ENCODE assay signal across 22 cellular contexts in genomic region chrX:97200454-97200853, GRCh38.
DNase-seq lines count a peak whose midpoint lies in the region; ATAC-seq and TF ChIP-seq lines count a peak whose summit lies in the region.
"Had no signal": no experiment of that assay in that cellular context is flagged by ENCODE, and none has a peak within 500 bp of the region (broad histone marks: within the 10 kb centered on the region; RNA-seq: fewer than 3 reads in every experiment).

No MANE protein-coding gene starts in this region.

- H3K23ac ChIP-seq in mesendoderm (ENCODE audit: low read length): no peak overlapping the region

- H3K18ac ChIP-seq in mesendoderm (ENCODE audit: low read length): no peak overlapping the region

- H2AK5ac ChIP-seq in mesendoderm (ENCODE audit: low read length): no peak overlapping the region

- WGBS in mesendoderm (ENCODE audit: extremely low coverage, insufficient coverage, low lambda C conversion rate): no CpG with 5 or more reads among the region's 9 CpGs

- H3K27ac ChIP-seq in GM23338 (ENCODE audit: low read depth) (no peak overlapping the region), WERI-Rb-1 (no peak overlapping the region), mesendoderm (ENCODE audit: low read depth, low read length) (no peak overlapping the region)
- H3K27ac ChIP-seq: BLaER1, KMS-11 had no signal

- no peak overlapping the region for H3K27ac Mint-ChIP-seq in GM23338
- H3K27ac Mint-ChIP-seq: CD4-positive, CD25-positive, alpha-beta regulatory T cell had no signal

- H3K36me3 ChIP-seq in GM23338 (ENCODE audit: insufficient read depth) (no peaks in the 10 kb centered on the region), WERI-Rb-1 (no peaks in the 10 kb centered on the region), mesendoderm (ENCODE audit: control insufficient read depth, insufficient read depth, low read length) (no peaks in the 10 kb centered on the region)
- H3K36me3 ChIP-seq: BLaER1 had no signal

- no peak overlapping the region for H2BK5ac ChIP-seq in mesendoderm (ENCODE audit: low read length)

- H2BK15ac ChIP-seq in mesendoderm (replicated peaks; ENCODE audit: low read depth): no peak overlapping the region

- no peaks in the 10 kb centered on the region for H3F3A ChIP-seq in GM23338 (replicated peaks; ENCODE audit: low read depth)

- H3K79me2 ChIP-seq in GM23338 (replicated peaks; ENCODE audit: insufficient read depth): no peaks in the 10 kb centered on the region
- H3K79me2 ChIP-seq in mesendoderm (ENCODE audit: control insufficient read depth, insufficient read depth, low read length): no peaks in the 10 kb centered on the region

- no peak overlapping the region for H2BK120ac ChIP-seq in mesendoderm (ENCODE audit: low read depth, low read length)

- no peak overlapping the region for H3K4me3 ChIP-seq in GM23338
- H3K4me3 ChIP-seq in WERI-Rb-1 (ENCODE audit: low read depth, low read length): no peak overlapping the region
- no peak overlapping the region for H3K4me3 ChIP-seq in mesendoderm (ENCODE audit: low read length)
- H3K4me3 ChIP-seq: BLaER1 had no signal

- H3K4me1 Mint-ChIP-seq in GM23338: peaks cover 2% of the 10 kb centered on the region; the same call in 1 of the 3 replicates
- H3K4me1 Mint-ChIP-seq: CD4-positive, CD25-positive, alpha-beta regulatory T cell had no signal

- H3K36me3 Mint-ChIP-seq in GM23338 (ENCODE audit: low read depth): no peaks in the 10 kb centered on the region
- H3K36me3 Mint-ChIP-seq: CD4-positive, CD25-positive, alpha-beta regulatory T cell had no signal

- no peak overlapping the region for H4K8ac ChIP-seq in mesendoderm (ENCODE audit: low read depth, low read length)

- peak; percentile 55 for ATAC-seq in GM23338
- ATAC-seq: PC-3, SK-N-SH treated with all-trans-retinoic acid at 6 μM for 48 hours had no signal

- H3K27me3 Mint-ChIP-seq in GM23338 (ENCODE audit: insufficient read depth, low read depth, poor library complexity): peaks cover 8% of the 10 kb centered on the region
- H3K27me3 Mint-ChIP-seq: CD4-positive, CD25-positive, alpha-beta regulatory T cell had no signal

- no peak for TF ChIP-seq POLR2A in erythroblast (IDR thresholded peaks at IDR 0.05; ENCODE audit: low read length)

- H3K27me3 ChIP-seq in GM23338 (ENCODE audit: insufficient read depth) (no peaks in the 10 kb centered on the region), WERI-Rb-1 (ENCODE audit: insufficient read depth, low read depth, severe bottlenecking) (no peaks in the 10 kb centered on the region), mesendoderm (ENCODE audit: insufficient read depth, low read length, poor library complexity) (no peaks in the 10 kb centered on the region)

- H2AFZ ChIP-seq in GM23338: no peak overlapping the region

- no peak overlapping the region for H4K5ac ChIP-seq in mesendoderm (ENCODE audit: low read length)

- no peaks in the 10 kb centered on the region for H3K9me2 ChIP-seq in GM23338 (ENCODE audit: insufficient read depth)

- H3K79me1 ChIP-seq in mesendoderm (ENCODE audit: low read length): no peaks in the 10 kb centered on the region

- H3K56ac ChIP-seq in mesendoderm (ENCODE audit: low read length): no peak overlapping the region

- H3K9me3 Mint-ChIP-seq in GM23338: no peaks in the 10 kb centered on the region; the same call in 1 of the 3 replicates

- no peak overlapping the region for H3K4me3 Mint-ChIP-seq in GM23338
- H3K4me3 Mint-ChIP-seq: CD4-positive, CD25-positive, alpha-beta regulatory T cell had no signal

- H3K4me1 ChIP-seq in GM23338 (ENCODE audit: insufficient read depth) (no peaks in the 10 kb centered on the region), mesendoderm (ENCODE audit: control insufficient read depth, low read depth, low read length) (no peaks in the 10 kb centered on the region)
- H3K4me1 ChIP-seq: BLaER1 had no signal

- no peak overlapping the region for H3K9ac ChIP-seq in mesendoderm (ENCODE audit: low read length)
- H3K9ac ChIP-seq: BLaER1, KMS-11 had no signal

- DNase-seq in GM23338 (ENCODE audit: low spot score) (peak; percentile 59), WERI-Rb-1 (peak; percentile 67), erythroblast (lab: John Stamatoyannopoulos, UW) (peak; percentile 0 to 41), mesendoderm (peak; percentile 77), nucleus accumbens (lab: John Stamatoyannopoulos, UW) (no peak), GM20000 (ENCODE audit: low spot score) (no peak), NCI-H526 (lab: John Stamatoyannopoulos, UW) (no peak)
- DNase-seq: CD4-positive, CD25-positive, alpha-beta regulatory T cell; DMS153; DND-41; IMR-90; NCI-H1048; NCI-H1417; NCI-H1694 treated with DMSO at 0.1 percent for 48 hours; NCI-H2081; NCI-H2171; NCI-H226; NCI-H510A; PC-3 had no signal

- no peaks in the 10 kb centered on the region for H3K9me3 ChIP-seq in WERI-Rb-1 (ENCODE audit: severe bottlenecking)

- TF ChIP-seq CTCF in GM23338 (conservative IDR thresholded peaks at IDR 0.05; ENCODE audit: low read depth in 2 of 2): no peak
- no peak for TF ChIP-seq CTCF in WERI-Rb-1 (IDR thresholded peaks at IDR 0.05; ENCODE audit: low read depth, low read length)
- TF ChIP-seq CTCF in GM20000 (IDR thresholded peaks at IDR 0.05; ENCODE audit: extremely low read depth, missing control alignments): no peak

- H3K4me2 ChIP-seq in GM23338 (no peak overlapping the region), mesendoderm (ENCODE audit: low read length) (no peak overlapping the region)
- H3K4me2 ChIP-seq: BLaER1, KMS-11 had no signal

- no peak overlapping the region for H3K4ac ChIP-seq in mesendoderm (ENCODE audit: low read depth, low read length)

- H4K20me1 ChIP-seq in GM23338 (replicated peaks; ENCODE audit: insufficient read depth): no peaks in the 10 kb centered on the region

TF ChIP-seq in GM23338, 12 proteins besides CTCF, POLR2A, EP300 and RAD21 (continues in another document):
- TF ChIP-seq ZNF114 (CRISPR knock-in tag; IDR thresholded peaks at IDR 0.05): no peak
- no peak for TF ChIP-seq ZNF462 (CRISPR knock-in tag; IDR thresholded peaks at IDR 0.05)
- TF ChIP-seq JUNB (IDR thresholded peaks at IDR 0.05; ENCODE audit: unreplicated experiment): no peak

Comparison
In these comparisons a context has a peak if more than half of its experiments do, and no peak if none do; other contexts are left out.
1. DNase-seq: peak in GM23338 (single experiment), WERI-Rb-1 (single experiment), erythroblast (2 of 2) and mesendoderm (single experiment); none in nucleus accumbens (0 of 56), GM20000 (single experiment) and NCI-H526 (0 of 2).